9 cellular contexts compared by ENCODE assay signal in the genomic region with DNA sequence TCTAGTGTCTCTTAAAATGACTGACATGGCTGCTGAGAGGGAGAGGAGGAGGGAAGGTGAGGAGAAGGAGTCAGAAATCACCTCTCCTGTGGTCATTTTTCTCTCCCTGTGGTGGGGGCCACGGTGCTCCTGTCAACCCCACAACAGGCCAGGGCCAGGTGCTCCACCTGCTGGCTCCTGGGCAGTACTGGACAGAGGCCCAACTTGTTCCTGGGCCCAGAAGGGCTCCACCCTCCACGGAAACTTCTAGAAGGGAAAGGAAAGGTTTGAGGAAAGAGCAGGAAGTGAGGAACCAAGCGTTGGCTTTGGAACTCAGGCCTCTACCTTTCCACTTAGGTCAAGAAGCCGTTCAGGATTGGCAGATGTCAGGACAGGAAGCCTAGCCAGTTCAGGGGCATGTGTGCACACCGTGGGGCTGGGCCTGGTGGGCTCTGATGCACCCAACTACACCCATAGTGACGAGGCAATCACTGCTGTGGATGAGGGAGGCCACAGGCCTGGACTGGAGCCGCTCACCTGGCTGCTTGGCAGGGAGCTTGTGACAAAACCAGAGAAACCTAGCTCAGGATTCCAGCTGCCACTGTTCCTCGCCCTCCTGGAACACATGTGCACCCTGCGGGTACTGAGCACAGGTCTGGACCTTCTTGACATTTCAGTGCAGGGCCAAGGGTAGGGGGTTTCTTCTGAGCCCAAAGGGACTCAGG. TPM values are rescaled to one million over a fixed set of nuclear protein-coding genes. Genes with fewer than 3 reads are reported as not detected.
A peak's percentile ranks its signal among the peaks of the same experiment; 100 is the strongest.
DNase-seq lines count a peak whose midpoint lies in the region; ATAC-seq, FAIRE-seq and TF ChIP-seq lines count a peak whose summit lies in the region.
"Had no signal": no experiment of that assay in that cellular context is flagged by ENCODE, and none has a peak within 500 bp of the region (broad histone marks: within the 10 kb centered on the region; RNA-seq: fewer than 3 reads in every experiment).

No MANE protein-coding gene starts in this region.

- no peak overlapping the region for H3K4me3 Mint-ChIP-seq in Caco-2 (ENCODE audit: unreplicated experiment)
- no peak overlapping the region for H3K4me3 Mint-ChIP-seq in activated B cell treated with CpG ODN at 0.5 μM for 24 hours

- H3K36me3 ChIP-seq in Caco-2 (ENCODE audit: control insufficient read depth, insufficient read depth, low read length) = no peaks in the 10 kb centered on the region
- no peaks in the 10 kb centered on the region for H3K36me3 ChIP-seq in HEK293 (ENCODE audit: control insufficient read depth in 2 of 2, insufficient read depth in 1 of 2, low read length in 2 of 2)
- no peaks in the 10 kb centered on the region for H3K36me3 ChIP-seq in keratinocyte (ENCODE audit: control insufficient read depth in 2 of 2, extremely low read depth in 1 of 2, insufficient read depth in 2 of 2, low read length in 2 of 2)

- DNase-seq in Caco-2 (peak; percentile 74 to 82), activated B cell treated with CpG ODN at 0.5 μM for 24 hours (no peak), keratinocyte (ENCODE audit: low read depth, low spot score) (no peak), hippocampal formation (lab: John Stamatoyannopoulos, UW) (no peak)

- peak overlapping the region; percentile 86 for H2AFZ ChIP-seq in keratinocyte (ENCODE audit: control insufficient read depth, low read length)

- H3K4me1 ChIP-seq in Caco-2 (peaks cover 15% of the 10 kb centered on the region), HEK293 (ENCODE audit: control insufficient read depth, insufficient read depth, low read length) (no peaks in the 10 kb centered on the region), keratinocyte (ENCODE audit: control insufficient read depth, extremely low read depth, insufficient read depth, low read length) (peaks cover 20% of the 10 kb centered on the region)

- no peak overlapping the region for H3K4me3 ChIP-seq in Caco-2 (ENCODE audit: low read depth, low read length)
- no peak overlapping the region for H3K4me3 ChIP-seq in HEK293 (ENCODE audit: low read depth, low read length)
- H3K4me3 ChIP-seq in keratinocyte (ENCODE audit: control insufficient read depth in 2 of 3, extremely low read depth in 1 of 3, insufficient read depth in 2 of 3, low read depth in 1 of 3, low read length in 3 of 3) = no peak overlapping the region

- H3K27me3 Mint-ChIP-seq in Caco-2 (ENCODE audit: insufficient read depth, unreplicated experiment) (no peaks in the 10 kb centered on the region), activated B cell treated with CpG ODN at 0.5 μM for 24 hours (no peaks in the 10 kb centered on the region)

- H3K27me3 ChIP-seq in Caco-2 (replicated peaks; ENCODE audit: control insufficient read depth, insufficient read depth, low read length) = no peaks in the 10 kb centered on the region
- H3K27me3 ChIP-seq in keratinocyte (ENCODE audit: control insufficient read depth, extremely low read depth, insufficient read depth, low read length) = peaks cover 3% of the 10 kb centered on the region

- H3K9ac ChIP-seq in keratinocyte (ENCODE audit: control insufficient read depth, extremely low read depth, insufficient read depth, low read length) = no peak overlapping the region

- POLR2A ChIA-PET in Caco-2 (lab: Charles Lee) = no interaction called here
- POLR2A ChIA-PET in HEK293 (lab: Yijun Ruan, JAX) = no interaction called here
- POLR2A ChIA-PET in activated B cell treated with CpG ODN at 0.5 μM for 24 hours (lab: Charles Lee) = no interaction called here

- no peak overlapping the region for H3K4me2 ChIP-seq in keratinocyte (ENCODE audit: control insufficient read depth, extremely low read depth, insufficient read depth, low read depth, low read length)

- no peaks in the 10 kb centered on the region for H3K9me3 Mint-ChIP-seq in Caco-2 (ENCODE audit: unreplicated experiment)
- H3K9me3 Mint-ChIP-seq in activated B cell treated with CpG ODN at 0.5 μM for 24 hours = no peaks in the 10 kb centered on the region

- H3K27ac ChIP-seq in HEK293 (ENCODE audit: extremely low read depth, low read depth, low read length) = no peak overlapping the region
- H3K27ac ChIP-seq in keratinocyte (ENCODE audit: control insufficient read depth, insufficient read depth, low read length) = no peak overlapping the region

- peaks cover 7% of the 10 kb centered on the region for H3K4me1 Mint-ChIP-seq in Caco-2 (ENCODE audit: low read depth, unreplicated experiment)
- H3K4me1 Mint-ChIP-seq in activated B cell treated with CpG ODN at 0.5 μM for 24 hours = peaks cover 3% of the 10 kb centered on the region

- no peaks in the 10 kb centered on the region for H3K9me3 ChIP-seq in Caco-2
- no peaks in the 10 kb centered on the region for H3K9me3 ChIP-seq in HEK293 (ENCODE audit: control insufficient read depth, insufficient read depth, low read depth, low read length)
- no peaks in the 10 kb centered on the region for H3K9me3 ChIP-seq in keratinocyte (ENCODE audit: control insufficient read depth, low read depth, low read length)

- H3K79me2 ChIP-seq in keratinocyte (ENCODE audit: control insufficient read depth, insufficient read depth, low read length) = no peaks in the 10 kb centered on the region

- dilution Hi-C loops in keratinocyte (cut with MboI; ENCODE audit: extremely low pct_ligation_motif_present, low sequenced_read_pairs) = no loop called here

- peak; percentile 91 to 95 for TF ChIP-seq CTCF in Caco-2 (IDR thresholded peaks at IDR 0.05; ENCODE audit: insufficient read depth in 1 of 2, low read depth in 1 of 2, low read length in 1 of 2, severe bottlenecking in 1 of 2, unreplicated experiment in 1 of 2)
- TF ChIP-seq CTCF in HEK293 (tag by site-specific recombination; IDR thresholded peaks at IDR 0.05) = peak; percentile 76
- TF ChIP-seq CTCF in activated B cell treated with CpG ODN at 0.5 μM for 24 hours (IDR thresholded peaks at IDR 0.05) = no peak
- peak; percentile 85 to 87 (median 86) for TF ChIP-seq CTCF in keratinocyte (optimal IDR thresholded peaks at IDR 0.05 in 1 of 3, IDR thresholded peaks at IDR 0.05 in 1 of 3, conservative IDR thresholded peaks at IDR 0.05 in 1 of 3; ENCODE audit: extremely low read depth in 1 of 3, insufficient read depth in 2 of 3, low read length in 3 of 3)

- intact Hi-C loops in Caco-2 (cut with micrococcal nuclease; ENCODE audit: unreplicated experiment) = no loop called here
- intact Hi-C loops in activated B cell treated with CpG ODN at 0.5 μM for 24 hours (cut with micrococcal nuclease) = no loop called here

- peak; percentile 52 for FAIRE-seq in keratinocyte (lab: Jason Lieb, UNC)
- FAIRE-seq: islet of Langerhans had no signal

- ATAC-seq in activated B cell treated with CpG ODN at 0.5 μM for 24 hours (ENCODE audit: low read depth) (peak; percentile 77), HG02759 (IDR thresholded peaks at IDR 0.05; ENCODE audit: unreplicated experiment) (no peak), GM18519 (IDR thresholded peaks at IDR 0.05; ENCODE audit: low FRiP score, unreplicated experiment) (no peak), HG02970 (IDR thresholded peaks at IDR 0.05; ENCODE audit: low FRiP score, unreplicated experiment) (no peak)

- CTCF ChIA-PET in Caco-2 (lab: Charles Lee) = interaction anchor here (0.8 to 1.2 kb wide), 2 partner anchors 19 to 29 kb away, joined by 3 read pairs; no protein-coding TSS in a partner anchor
- CTCF ChIA-PET in HEK293 (lab: Yijun Ruan, JAX) = interaction anchor here (0.7 to 3.8 kb wide), 3 partner anchors 12 to 52 kb away, joined by 3 to 15 read pairs (median 4); no protein-coding TSS in a partner anchor
- CTCF ChIA-PET in activated B cell treated with CpG ODN at 0.5 μM for 24 hours (lab: Charles Lee) = no interaction called here

- H3K36me3 Mint-ChIP-seq in Caco-2 (ENCODE audit: insufficient read depth, unreplicated experiment) (no peaks in the 10 kb centered on the region), activated B cell treated with CpG ODN at 0.5 μM for 24 hours (ENCODE audit: low read depth) (no peaks in the 10 kb centered on the region)

- H3K9me1 ChIP-seq in keratinocyte (ENCODE audit: control insufficient read depth, extremely low read depth, insufficient read depth, low read length) = no peaks in the 10 kb centered on the region

- no peaks in the 10 kb centered on the region for H4K20me1 ChIP-seq in keratinocyte (ENCODE audit: control insufficient read depth, extremely low read depth, insufficient read depth, low read length)

- BruUV-seq in Caco-2 (replicated peaks; lab: Mats Ljungman, UMichigan) = no TSS peak

- peak overlapping the region; percentile 80 for H3K27ac Mint-ChIP-seq in Caco-2 (ENCODE audit: unreplicated experiment)
- H3K27ac Mint-ChIP-seq in activated B cell treated with CpG ODN at 0.5 μM for 24 hours = no peak overlapping the region

TF ChIP-seq in HEK293, 187 proteins besides CTCF, POLR2A, EP300 and RAD21 (continues in another document):
- TF ChIP-seq, protein P1, sequence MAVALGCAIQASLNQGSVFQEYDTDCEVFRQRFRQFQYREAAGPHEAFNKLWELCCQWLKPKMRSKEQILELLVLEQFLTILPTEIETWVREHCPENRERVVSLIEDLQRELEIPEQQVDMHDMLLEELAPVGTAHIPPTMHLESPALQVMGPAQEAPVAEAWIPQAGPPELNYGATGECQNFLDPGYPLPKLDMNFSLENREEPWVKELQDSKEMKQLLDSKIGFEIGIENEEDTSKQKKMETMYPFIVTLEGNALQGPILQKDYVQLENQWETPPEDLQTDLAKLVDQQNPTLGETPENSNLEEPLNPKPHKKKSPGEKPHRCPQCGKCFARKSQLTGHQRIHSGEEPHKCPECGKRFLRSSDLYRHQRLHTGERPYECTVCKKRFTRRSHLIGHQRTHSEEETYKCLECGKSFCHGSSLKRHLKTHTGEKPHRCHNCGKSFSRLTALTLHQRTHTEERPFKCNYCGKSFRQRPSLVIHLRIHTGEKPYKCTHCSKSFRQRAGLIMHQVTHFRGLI (tag by site-specific recombination; IDR thresholded peaks at IDR 0.05) = no peak
- no peak for TF ChIP-seq ZNF623 (tag by site-specific recombination; IDR thresholded peaks at IDR 0.05)

RNA-seq across cellular contexts. Expression of a gene that starts 36.1 kb away (rescaled TPM):
- total RNA-seq in Caco-2 (2022) (8.7 and 8.8 TPM in 2 replicates), activated B cell treated with CpG ODN at 0.5 μM for 24 hours (1.0 and 1.3 TPM in 2 replicates)
- polyA plus RNA-seq in keratinocyte = 1.9 to 2.8 TPM (median 2.0 TPM) in 3 replicates
- 1.3 TPM for polyA plus RNA-seq in keratinocyte (2011; ENCODE audit: low read depth)
- polyA plus RNA-seq in keratinocyte (2011; cell fraction: cytosol; rRNA removed) = 1.1 and 1.2 TPM in 2 replicates
- polyA plus RNA-seq in keratinocyte (2011; cell fraction: nucleus; rRNA removed) = 4.5 and 5.3 TPM in 2 replicates
- polyA plus RNA-seq in keratinocyte (2012; ENCODE audit: low replicate concordance) = 1.2 and 2.1 TPM in 2 replicates
- polyA minus RNA-seq in keratinocyte = 1.1 to 2.4 TPM (median 1.8 TPM) in 3 replicates
- 1.2 TPM for polyA minus RNA-seq in keratinocyte (2011; cell fraction: cytosol; rRNA and poly(A)+ RNA removed)
- polyA minus RNA-seq in keratinocyte (2011; cell fraction: nucleus; rRNA and poly(A)+ RNA removed) = 1.2 and 2.2 TPM in 2 replicates

Comparison
In these comparisons a context has a peak if more than half of its experiments do, and no peak if none do; other contexts are left out.
1. DNase-seq: peak in Caco-2 (2 of 2); none in activated B cell treated with CpG ODN at 0.5 μM for 24 hours (single experiment), keratinocyte (single experiment) and hippocampal formation (0 of 2).